In the genomic region with DNA sequence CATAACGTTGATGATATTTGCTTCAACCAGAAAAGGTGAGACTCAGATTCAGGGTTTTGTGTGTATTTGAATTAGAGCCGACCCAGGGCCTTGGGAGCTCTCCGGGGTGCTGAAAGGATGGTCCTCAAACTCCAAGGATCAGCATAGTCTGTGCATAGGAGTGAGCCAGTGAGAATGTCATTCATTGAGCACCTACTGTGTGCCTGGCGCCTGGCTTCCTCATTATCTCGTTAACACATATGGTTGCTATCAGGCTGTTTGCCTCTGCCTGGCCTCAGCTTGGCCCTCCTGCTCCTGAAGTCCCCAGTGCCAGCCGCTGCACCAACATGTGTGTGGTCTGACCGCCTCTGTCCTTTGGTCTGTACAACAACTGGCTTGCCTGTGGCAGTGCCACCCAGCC, we compare ENCODE assay signal across 11 cellular contexts. TPM values are rescaled to one million over a fixed set of nuclear protein-coding genes. Genes with fewer than 3 reads are reported as not detected.
DNase-seq lines count a peak whose midpoint lies in the region; ATAC-seq and TF ChIP-seq lines count a peak whose summit lies in the region.
"Had no signal": no experiment of that assay in that cellular context is flagged by ENCODE, and none has a peak within 500 bp of the region (broad histone marks: within the 10 kb centered on the region; RNA-seq: fewer than 3 reads in every experiment).

No MANE protein-coding gene starts in this region.

- DNase-seq in activated CD4-positive, alpha-beta T cell treated with anti-CD3 and anti-CD28 coated beads for 48 hours, result peak; percentile 14
- no peak for DNase-seq in activated CD4-positive, alpha-beta T cell treated with anti-CD3 and anti-CD28 coated beads for 1 hour
- DNase-seq in endothelial cell (ENCODE audit: low spot score), result peak; percentile 67
- DNase-seq in smooth muscle cell of the brain vasculature (ENCODE audit: low read depth, low spot score), result peak; percentile 3
- no peak for DNase-seq in pons (ENCODE audit: low spot score)
- no peak for DNase-seq in NCI-H1694 treated with DMSO at 0.1 percent for 48 hours (lab: John Stamatoyannopoulos, UW)
- DNase-seq: NCI-H1105 treated with DMSO at 0.1 percent for 48 hours, ovary had no signal

- H3K27me3 Mint-ChIP-seq in endothelial cell (ENCODE audit: unreplicated experiment), result peaks cover 7% of the 10 kb centered on the region

- no peak overlapping the region for H3K4me3 Mint-ChIP-seq in endothelial cell (ENCODE audit: unreplicated experiment)

- no peak for ATAC-seq in GM21723 (IDR thresholded peaks at IDR 0.05; ENCODE audit: unreplicated experiment)

- H3K36me3 Mint-ChIP-seq in endothelial cell (ENCODE audit: low read depth, unreplicated experiment), result no peaks in the 10 kb centered on the region

- no peak for TF ChIP-seq CTCF in endothelial cell (IDR thresholded peaks at IDR 0.05; ENCODE audit: unreplicated experiment)

- no peaks in the 10 kb centered on the region for H3K4me1 Mint-ChIP-seq in endothelial cell (ENCODE audit: unreplicated experiment)

- H3K27ac Mint-ChIP-seq in endothelial cell (ENCODE audit: unreplicated experiment), result no peak overlapping the region

- H3K9me3 Mint-ChIP-seq in endothelial cell (ENCODE audit: unreplicated experiment), result no peaks in the 10 kb centered on the region

TF ChIP-seq in PFSK-1, 5 proteins besides CTCF, POLR2A, EP300 and RAD21:
- TF ChIP-seq, protein P1, sequence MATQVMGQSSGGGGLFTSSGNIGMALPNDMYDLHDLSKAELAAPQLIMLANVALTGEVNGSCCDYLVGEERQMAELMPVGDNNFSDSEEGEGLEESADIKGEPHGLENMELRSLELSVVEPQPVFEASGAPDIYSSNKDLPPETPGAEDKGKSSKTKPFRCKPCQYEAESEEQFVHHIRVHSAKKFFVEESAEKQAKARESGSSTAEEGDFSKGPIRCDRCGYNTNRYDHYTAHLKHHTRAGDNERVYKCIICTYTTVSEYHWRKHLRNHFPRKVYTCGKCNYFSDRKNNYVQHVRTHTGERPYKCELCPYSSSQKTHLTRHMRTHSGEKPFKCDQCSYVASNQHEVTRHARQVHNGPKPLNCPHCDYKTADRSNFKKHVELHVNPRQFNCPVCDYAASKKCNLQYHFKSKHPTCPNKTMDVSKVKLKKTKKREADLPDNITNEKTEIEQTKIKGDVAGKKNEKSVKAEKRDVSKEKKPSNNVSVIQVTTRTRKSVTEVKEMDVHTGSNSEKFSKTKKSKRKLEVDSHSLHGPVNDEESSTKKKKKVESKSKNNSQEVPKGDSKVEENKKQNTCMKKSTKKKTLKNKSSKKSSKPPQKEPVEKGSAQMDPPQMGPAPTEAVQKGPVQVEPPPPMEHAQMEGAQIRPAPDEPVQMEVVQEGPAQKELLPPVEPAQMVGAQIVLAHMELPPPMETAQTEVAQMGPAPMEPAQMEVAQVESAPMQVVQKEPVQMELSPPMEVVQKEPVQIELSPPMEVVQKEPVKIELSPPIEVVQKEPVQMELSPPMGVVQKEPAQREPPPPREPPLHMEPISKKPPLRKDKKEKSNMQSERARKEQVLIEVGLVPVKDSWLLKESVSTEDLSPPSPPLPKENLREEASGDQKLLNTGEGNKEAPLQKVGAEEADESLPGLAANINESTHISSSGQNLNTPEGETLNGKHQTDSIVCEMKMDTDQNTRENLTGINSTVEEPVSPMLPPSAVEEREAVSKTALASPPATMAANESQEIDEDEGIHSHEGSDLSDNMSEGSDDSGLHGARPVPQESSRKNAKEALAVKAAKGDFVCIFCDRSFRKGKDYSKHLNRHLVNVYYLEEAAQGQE (IDR thresholded peaks at IDR 0.05; ENCODE audit: insufficient read depth in 1 of 2, low read depth in 2 of 2, low read length in 2 of 2), result peak; percentile 78 to 95
- no peak for TF ChIP-seq SIN3A (IDR thresholded peaks at IDR 0.05; ENCODE audit: borderline replicate concordance, insufficient read depth, low read length)
- no peak for TF ChIP-seq FOXP2 (optimal IDR thresholded peaks at IDR 0.05; ENCODE audit: borderline replicate concordance, extremely low read depth, extremely low read length, insufficient read depth)
- no peak for TF ChIP-seq POLR2AphosphoS5 (IDR thresholded peaks at IDR 0.05; ENCODE audit: low read depth, low read length)
- no peak for TF ChIP-seq TAF1 (IDR thresholded peaks at IDR 0.05; ENCODE audit: borderline replicate concordance, insufficient read depth, low read length)
TF ChIP-seq in PFSK-1: peak in this region for 1.

RNA-seq across cellular contexts. Expression of gene JAKMIP1, which starts 25.1 kb away (rescaled TPM):
- not detected for polyA plus RNA-seq in PFSK-1 (2012; ENCODE audit: insufficient read length, low read depth)
- not detected for total RNA-seq in endothelial cell (ENCODE audit: unreplicated experiment)
- polyA plus RNA-seq: AG04450 had no signal

RNA-seq across cellular contexts. Expression of gene WFS1, which starts 44.2 kb away (rescaled TPM):
- 14.3 TPM for polyA plus RNA-seq in PFSK-1 (2012; ENCODE audit: insufficient read length, low read depth)
- total RNA-seq in endothelial cell (ENCODE audit: unreplicated experiment), result 53.2 TPM

Comparison
In these comparisons a context has a peak if more than half of its experiments do, and no peak if none do; other contexts are left out.
1. DNase-seq: peak in activated CD4-positive, alpha-beta T cell treated with anti-CD3 and anti-CD28 coated beads for 48 hours (single experiment), endothelial cell (single experiment) and smooth muscle cell of the brain vasculature (single experiment); none in activated CD4-positive, alpha-beta T cell treated with anti-CD3 and anti-CD28 coated beads for 1 hour (single experiment), pons (single experiment) and NCI-H1694 treated with DMSO at 0.1 percent for 48 hours (single experiment).